In genomic region chr1:201731592-201731991, GRCh38 we compare ENCODE assay signal across 17 cellular contexts.
A peak's percentile ranks its signal among the peaks of the same experiment; 100 is the strongest.
DNase-seq lines count a peak whose midpoint lies in the region; ATAC-seq, FAIRE-seq and TF ChIP-seq lines count a peak whose summit lies in the region.
"Had no signal": no experiment of that assay in that cellular context is flagged by ENCODE, and none has a peak within 500 bp of the region (broad histone marks: within the 10 kb centered on the region; RNA-seq: fewer than 3 reads in every experiment).

No MANE protein-coding gene starts in this region.

- no peak for TF ChIP-seq EP300 in sigmoid colon (IDR thresholded peaks at IDR 0.05)

- H3K27ac Mint-ChIP-seq in chondrocyte (ENCODE audit: unreplicated experiment), result peak overlapping the region; percentile 66
- H3K27ac Mint-ChIP-seq: activated CD4-positive, alpha-beta T cell treated with anti-CD3 and anti-CD28 coated beads for 36 hours; immature natural killer cell had no signal

- in situ Hi-C loops in GM13976 (cut with MboI; ENCODE audit: low sequenced_read_pairs, unreplicated experiment) (no loop called here), ACHN (cut with HindIII; ENCODE audit: low pct_ligation_motif_present, low pct_unique_long_range_greater_than_20kb, low sequenced_read_pairs) (no loop called here)

- intact Hi-C loops in right cardiac atrium (cut with DNase I) (no loop called here), sigmoid colon (cut with DNase I) (no loop called here)

- no peak for TF ChIP-seq POLR2A in sigmoid colon (IDR thresholded peaks at IDR 0.05)

- DNase-seq in NCI-H69 (lab: John Stamatoyannopoulos, UW) (peak; percentile 48), chondrocyte (ENCODE audit: low spot score) (no peak), right cardiac atrium (peak; percentile 60 to 80 (median 77)), sigmoid colon (peak; percentile 51), GM13976 (ENCODE audit: low spot score) (no peak), ACHN (no peak), urothelium cell line (ENCODE audit: low spot score) (no peak)
- no peak for DNase-seq in activated CD8-positive, alpha-beta memory T cell treated with anti-CD3 and anti-CD28 coated beads, Interleukin-2, amount 50 U/mL, for 4 hours
- DNase-seq: activated CD4-positive, alpha-beta T cell treated with anti-CD3 and anti-CD28 coated beads for 36 hours; aorta; Caco-2; immature natural killer cell; mesendoderm; NCI-H2029 treated with DMSO at 0.1 percent for 48 hours; NCI-H510A; stimulated activated CD4-positive, alpha-beta T cell treated with anti-CD3 and anti-CD28 coated beads, Interleukin-2, amount 100 ng/mL, for 48 hours had no signal

- H3K9me3 Mint-ChIP-seq in chondrocyte (ENCODE audit: low read depth), result no peaks in the 10 kb centered on the region
- H3K9me3 Mint-ChIP-seq: immature natural killer cell had no signal

- WGBS in right cardiac atrium, result 45% methylated on average over 1 of the region's 1 CpG
- 80 to 83% methylated on average over 1 of the region's 1 CpG for WGBS in sigmoid colon, 2 donors

- TF ChIP-seq CTCF in chondrocyte (IDR thresholded peaks at IDR 0.05) (no peak), sigmoid colon (IDR thresholded peaks at IDR 0.05) (no peak), GM13976 (IDR thresholded peaks at IDR 0.05; ENCODE audit: borderline replicate concordance, control extremely low read depth, extremely low read depth, insufficient read depth, missing control alignments) (no peak)

- FAIRE-seq in urothelium cell line (lab: Jason Lieb, UNC), result no peak

- H3K27me3 ChIP-seq in right cardiac atrium (ENCODE audit: control insufficient read depth, insufficient read depth) (no peaks in the 10 kb centered on the region), sigmoid colon (no peaks in the 10 kb centered on the region)

- peaks cover 7% of the 10 kb centered on the region for H3K36me3 Mint-ChIP-seq in chondrocyte (ENCODE audit: low read depth)
- H3K36me3 Mint-ChIP-seq: immature natural killer cell had no signal

- H3K27me3 Mint-ChIP-seq in chondrocyte (ENCODE audit: low read depth), result no peaks in the 10 kb centered on the region

- H3K27ac ChIP-seq in right cardiac atrium (ENCODE audit: low read length) (no peak overlapping the region), sigmoid colon (no peak overlapping the region)

- peaks cover 81% of the 10 kb centered on the region for H3K4me1 Mint-ChIP-seq in chondrocyte (ENCODE audit: low read depth)
- H3K4me1 Mint-ChIP-seq: activated CD4-positive, alpha-beta T cell treated with anti-CD3 and anti-CD28 coated beads for 36 hours; immature natural killer cell had no signal

- no peak overlapping the region for H3K4me3 ChIP-seq in right cardiac atrium (ENCODE audit: low read length)
- H3K4me3 ChIP-seq in sigmoid colon, result no peak overlapping the region
- H3K4me3 ChIP-seq: coronary artery had no signal

- ATAC-seq in right cardiac atrium, result peak; percentile 66 to 75
- ATAC-seq: activated CD4-positive, alpha-beta T cell treated with anti-CD3 and anti-CD28 coated beads for 36 hours had no signal

- H3K4me3 Mint-ChIP-seq in chondrocyte (ENCODE audit: unreplicated experiment), result no peak overlapping the region
- H3K4me3 Mint-ChIP-seq: activated CD4-positive, alpha-beta T cell treated with anti-CD3 and anti-CD28 coated beads for 36 hours; immature natural killer cell had no signal

- no peaks in the 10 kb centered on the region for H3K9me3 ChIP-seq in right cardiac atrium (ENCODE audit: control insufficient read depth, low read length)
- no peaks in the 10 kb centered on the region for H3K9me3 ChIP-seq in sigmoid colon
- H3K9me3 ChIP-seq: Caco-2 had no signal

- H3K4me1 ChIP-seq in right cardiac atrium (ENCODE audit: control insufficient read depth, insufficient read depth, low read length) (peaks cover 19% of the 10 kb centered on the region), sigmoid colon (peaks cover 0 to 46% (median 34%) of the 10 kb centered on the region in 4 donors)
- H3K4me1 ChIP-seq: Caco-2 had no signal

- H3K36me3 ChIP-seq in sigmoid colon, result no peaks in the 10 kb centered on the region

Comparison
In these comparisons a context has a peak if more than half of its experiments do, and no peak if none do; other contexts are left out.
1. DNase-seq: peak in NCI-H69 (single experiment), right cardiac atrium (3 of 3) and sigmoid colon (single experiment); none in chondrocyte (single experiment), activated CD8-positive, alpha-beta memory T cell treated with anti-CD3 and anti-CD28 coated beads, Interleukin-2, amount 50 U/mL, for 4 hours (single experiment), GM13976 (single experiment), ACHN (single experiment) and urothelium cell line (single experiment).